Comparison of ENCODE assay signal across 29 cellular contexts in the genomic region with DNA sequence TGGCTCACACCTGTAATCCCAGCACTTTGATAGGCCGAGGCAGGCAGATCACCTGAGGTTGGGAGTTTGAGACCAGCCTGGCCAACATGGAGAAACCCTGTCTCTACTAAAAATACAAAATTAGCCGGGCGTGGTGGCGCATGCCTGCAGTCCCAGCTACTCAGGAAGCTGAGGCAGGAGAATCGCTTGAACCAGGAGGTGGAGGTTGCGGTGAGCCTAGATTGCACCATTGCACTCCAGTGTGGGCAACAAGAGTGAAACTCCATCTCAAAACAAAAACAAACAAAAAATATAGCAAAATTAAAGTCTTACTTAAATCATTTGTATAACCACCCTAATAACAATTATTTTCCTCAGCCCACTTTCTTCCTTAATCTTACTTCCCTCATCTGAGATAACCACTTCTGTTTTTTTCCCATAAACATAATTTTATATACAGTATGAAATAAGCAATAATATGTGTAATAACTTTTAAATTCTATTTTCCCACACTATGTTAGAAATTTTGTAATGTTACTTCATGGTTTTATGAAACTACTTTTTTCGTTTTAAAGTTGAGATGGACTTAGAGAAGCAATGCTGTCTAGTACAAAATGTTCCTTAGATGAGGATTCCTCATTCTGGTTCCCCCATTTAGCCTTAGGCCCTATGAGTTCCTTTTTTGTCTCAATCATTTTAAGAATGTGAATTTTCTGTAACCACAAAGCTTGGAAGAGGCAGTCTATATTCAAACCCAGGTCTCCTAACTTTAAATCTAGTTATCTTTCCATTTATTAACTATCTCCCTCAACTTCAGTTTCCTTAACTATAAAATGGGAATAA. TPM values are rescaled to one million over a fixed set of nuclear protein-coding genes. Genes with fewer than 3 reads are reported as not detected.
DNase-seq lines count a peak whose midpoint lies in the region; ATAC-seq, FAIRE-seq and TF ChIP-seq lines count a peak whose summit lies in the region.
"Had no signal": no experiment of that assay in that cellular context is flagged by ENCODE, and none has a peak within 500 bp of the region (broad histone marks: within the 10 kb centered on the region; RNA-seq: fewer than 3 reads in every experiment).

No MANE protein-coding gene starts in this region.

- no peak for DNase-seq in left ventricle myocardium superior
- DNase-seq in cardiac septum (ENCODE audit: low spot score), result no peak
- peak; percentile 16 for DNase-seq in RPMI7951 (ENCODE audit: low read depth)
- no peak for DNase-seq in upper lobe of right lung
- DNase-seq in NCI-H345 (lab: John Stamatoyannopoulos, UW), result no peak
- DNase-seq in GM19239 (ENCODE audit: insufficient read length, low spot score), result no peak
- DNase-seq: activated CD4-positive, alpha-beta memory T cell treated with anti-CD3 and anti-CD28 coated beads for 36 hours; activated effector memory CD4-positive, alpha-beta T cell treated with Interleukin-2 at 50 U/mL for 16 hours; activated naive CD8-positive, alpha-beta T cell treated with anti-CD3 and anti-CD28 coated beads, Interleukin-2, amount 10 ng/mL, durations not matched to agents 7 days and 5 days; cerebellar nuclear complex; DND-41; effector CD8-positive, alpha-beta T cell; heart left ventricle; left cardiac atrium; natural killer cell; NCI-H146; NCI-H510A; pancreas; spleen; stimulated activated CD4-positive, alpha-beta T cell treated with anti-CD3 and anti-CD28 coated beads, Interleukin-4, amount 100 ng/mL, for 24 hours; stimulated activated naive CD4-positive, alpha-beta T cell; T-helper 9 cell; testis had no signal

- no peak overlapping the region for H3K4me3 ChIP-seq in upper lobe of right lung
- H3K4me3 ChIP-seq: HAP-1, pancreas, right atrium auricular region, spleen, testis had no signal

- ATAC-seq in left ventricle myocardium superior (peak; percentile 43), upper lobe of right lung (peak; percentile 83), HG02885 (IDR thresholded peaks at IDR 0.05; ENCODE audit: poor library complexity, unreplicated experiment) (no peak)
- ATAC-seq: left cardiac atrium, natural killer cell, pancreas had no signal

- H3K27ac Mint-ChIP-seq in dendritic cell treated with granulocyte-macrophage colony-stimulating factor and Interleukin-4, amounts not matched to agents 40 ng/mL and 50 ng/mL, for 4 days, result peak overlapping the region; percentile 36
- H3K27ac Mint-ChIP-seq: activated CD4-positive, alpha-beta memory T cell treated with anti-CD3 and anti-CD28 coated beads for 36 hours; activated naive CD8-positive, alpha-beta T cell treated with anti-CD3 and anti-CD28 coated beads, Interleukin-2, amount 10 ng/mL, durations not matched to agents 7 days and 5 days; natural killer cell had no signal

- intact Hi-C loops in left ventricle myocardium superior (cut with micrococcal nuclease), result loop anchor here (10.0 kb wide), 1 partner anchor 223 kb away; a partner anchor contains a TSS
- intact Hi-C loops in cardiac septum (cut with DNase I), result no loop called here
- intact Hi-C loops in dendritic cell treated with granulocyte-macrophage colony-stimulating factor and Interleukin-4, amounts not matched to agents 40 ng/mL and 50 ng/mL, for 4 days (cut with micrococcal nuclease), result no loop called here
- intact Hi-C loops in upper lobe of right lung (cut with DNase I), result no loop called here

- no peak for FAIRE-seq in GM19239 (lab: Jason Lieb, UNC)
- FAIRE-seq: GM12891, pancreas had no signal

- no peaks in the 10 kb centered on the region for H3K36me3 Mint-ChIP-seq in dendritic cell treated with granulocyte-macrophage colony-stimulating factor and Interleukin-4, amounts not matched to agents 40 ng/mL and 50 ng/mL, for 4 days (ENCODE audit: low read depth)
- H3K36me3 Mint-ChIP-seq: natural killer cell had no signal

- peak overlapping the region; percentile 9 for H3K27ac ChIP-seq in upper lobe of right lung
- H3K27ac ChIP-seq: pancreas, right atrium auricular region, RWPE1 had no signal

- peaks cover 4% of the 10 kb centered on the region for H3K4me1 ChIP-seq in upper lobe of right lung

- no peaks in the 10 kb centered on the region for H3K27me3 ChIP-seq in upper lobe of right lung
- H3K27me3 ChIP-seq: heart left ventricle, pancreas, right atrium auricular region, spleen, testis had no signal

- H3K9me3 Mint-ChIP-seq in dendritic cell treated with granulocyte-macrophage colony-stimulating factor and Interleukin-4, amounts not matched to agents 40 ng/mL and 50 ng/mL, for 4 days, result no peaks in the 10 kb centered on the region
- H3K9me3 Mint-ChIP-seq: activated CD4-positive, alpha-beta memory T cell treated with anti-CD3 and anti-CD28 coated beads for 36 hours; activated naive CD8-positive, alpha-beta T cell treated with anti-CD3 and anti-CD28 coated beads, Interleukin-2, amount 10 ng/mL, durations not matched to agents 7 days and 5 days; natural killer cell had no signal

- H3K36me3 ChIP-seq in upper lobe of right lung, result no peaks in the 10 kb centered on the region
- H3K36me3 ChIP-seq: HAP-1, pancreas, right atrium auricular region, spleen had no signal

- peak overlapping the region; percentile 54 for H3K4me3 Mint-ChIP-seq in dendritic cell treated with granulocyte-macrophage colony-stimulating factor and Interleukin-4, amounts not matched to agents 40 ng/mL and 50 ng/mL, for 4 days
- H3K4me3 Mint-ChIP-seq: activated CD4-positive, alpha-beta memory T cell treated with anti-CD3 and anti-CD28 coated beads for 36 hours; activated naive CD8-positive, alpha-beta T cell treated with anti-CD3 and anti-CD28 coated beads, Interleukin-2, amount 10 ng/mL, durations not matched to agents 7 days and 5 days; natural killer cell had no signal

- peaks cover 32% of the 10 kb centered on the region for H3K27me3 Mint-ChIP-seq in dendritic cell treated with granulocyte-macrophage colony-stimulating factor and Interleukin-4, amounts not matched to agents 40 ng/mL and 50 ng/mL, for 4 days
- H3K27me3 Mint-ChIP-seq: activated CD4-positive, alpha-beta memory T cell treated with anti-CD3 and anti-CD28 coated beads for 36 hours; activated naive CD8-positive, alpha-beta T cell treated with anti-CD3 and anti-CD28 coated beads, Interleukin-2, amount 10 ng/mL, durations not matched to agents 7 days and 5 days had no signal

- H3K9me3 ChIP-seq in upper lobe of right lung, result no peaks in the 10 kb centered on the region
- H3K9me3 ChIP-seq: HAP-1, heart left ventricle, pancreas, right atrium auricular region, spleen, testis had no signal

- no peak for TF ChIP-seq CTCF in upper lobe of right lung (IDR thresholded peaks at IDR 0.05)

- H3K4me1 Mint-ChIP-seq in dendritic cell treated with granulocyte-macrophage colony-stimulating factor and Interleukin-4, amounts not matched to agents 40 ng/mL and 50 ng/mL, for 4 days (ENCODE audit: low read depth), result peaks cover 33% of the 10 kb centered on the region

RNA-seq across cellular contexts. Expression of a gene that starts 54.5 kb away (rescaled TPM):
- 7.0 TPM for total RNA-seq in left ventricle myocardium superior
- total RNA-seq in cardiac septum, result 11.4 TPM
- total RNA-seq in RPMI7951 (2014; rRNA removed; shearing (Covaris generic)), result 1.6 and 1.7 TPM in 2 replicates
- 5.5 TPM for total RNA-seq in upper lobe of right lung
- total RNA-seq: activated CD4-positive, alpha-beta memory T cell treated with anti-CD3 and anti-CD28 coated beads for 36 hours had no signal
